ENCODE assay signal across 9 cellular contexts in the genomic region with DNA sequence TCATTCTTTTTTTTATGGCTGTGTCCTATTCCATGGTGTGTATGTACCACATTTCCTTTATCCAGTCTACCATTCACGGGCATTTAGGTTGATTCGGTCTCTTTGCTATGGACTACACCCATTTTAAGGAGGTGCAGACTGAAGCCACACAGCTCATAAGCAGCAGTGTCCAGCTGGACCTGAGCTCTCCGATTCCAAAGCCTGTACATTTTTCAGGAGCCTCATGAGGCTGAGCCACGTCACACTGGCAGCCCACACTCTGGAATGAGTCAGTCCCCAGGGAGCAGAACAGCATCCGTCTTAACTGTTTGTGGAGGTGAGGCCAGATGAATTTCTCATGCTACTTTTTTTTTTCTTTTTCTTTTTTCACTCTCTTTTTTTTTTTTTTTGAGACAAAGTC.
DNase-seq lines count a peak whose midpoint lies in the region; ATAC-seq lines count a peak whose summit lies in the region.
"Had no signal": no experiment of that assay in that cellular context is flagged by ENCODE, and none has a peak within 500 bp of the region (broad histone marks: within the 10 kb centered on the region; RNA-seq: fewer than 3 reads in every experiment).

No MANE protein-coding gene starts in this region.

- peaks cover 6% of the 10 kb centered on the region for H3K27me3 Mint-ChIP-seq in activated CD4-positive, alpha-beta T cell treated with anti-CD3 and anti-CD28 coated beads, Interleukin-2, amount 10 ng/mL, durations not matched to agents 7 days and 5 days

- no peak for ATAC-seq in GM18858 (IDR thresholded peaks at IDR 0.05; ENCODE audit: unreplicated experiment)

- H3K9me3 Mint-ChIP-seq in activated CD4-positive, alpha-beta T cell treated with anti-CD3 and anti-CD28 coated beads, Interleukin-2, amount 10 ng/mL, durations not matched to agents 7 days and 5 days, result no peaks in the 10 kb centered on the region

- H3K4me3 ChIP-seq in GM23248 (no peak overlapping the region), skeletal muscle cell (ENCODE audit: low read depth, low read length) (no peak overlapping the region)

- H3K36me3 Mint-ChIP-seq in activated CD4-positive, alpha-beta T cell treated with anti-CD3 and anti-CD28 coated beads, Interleukin-2, amount 10 ng/mL, durations not matched to agents 7 days and 5 days (ENCODE audit: low read depth), result no peaks in the 10 kb centered on the region

- WGBS in GM23248 (ENCODE audit: low coverage in 1 of 2, low lambda C conversion rate in 2 of 2, missing lambda C conversion rate in 2 of 2), 2 experiments, result 0 to 1% methylated on average over 5 of the region's 5 CpGs

- no peak overlapping the region for H3K4me2 ChIP-seq in GM23248 (ENCODE audit: unreplicated experiment)

- no peaks in the 10 kb centered on the region for H3K79me2 ChIP-seq in GM23248 (ENCODE audit: insufficient read depth)

- H3K9me3 ChIP-seq in GM23248 (ENCODE audit: low read depth), result no peaks in the 10 kb centered on the region

- in situ Hi-C loops in GM23248 (cut with MboI), result no loop called here

- no peaks in the 10 kb centered on the region for H3K4me1 Mint-ChIP-seq in activated CD4-positive, alpha-beta T cell treated with anti-CD3 and anti-CD28 coated beads, Interleukin-2, amount 10 ng/mL, durations not matched to agents 7 days and 5 days

- no peak overlapping the region for H3K4me3 Mint-ChIP-seq in activated CD4-positive, alpha-beta T cell treated with anti-CD3 and anti-CD28 coated beads, Interleukin-2, amount 10 ng/mL, durations not matched to agents 7 days and 5 days

- no peak overlapping the region for H3K9ac ChIP-seq in GM23248

- H3K27me3 ChIP-seq in GM23248 (replicated peaks; ENCODE audit: insufficient read depth), result no peaks in the 10 kb centered on the region

- no peak overlapping the region for H2AFZ ChIP-seq in GM23248

- no peaks in the 10 kb centered on the region for H3K9me2 ChIP-seq in GM23248 (ENCODE audit: insufficient read depth)

- CTCF ChIA-PET in activated CD4-positive, alpha-beta T cell treated with anti-CD3 and anti-CD28 coated beads, Interleukin-2, amount 10 ng/mL, durations not matched to agents 7 days and 5 days (lab: Charles Lee), result no interaction called here

- POLR2A ChIA-PET in activated CD4-positive, alpha-beta T cell treated with anti-CD3 and anti-CD28 coated beads, Interleukin-2, amount 10 ng/mL, durations not matched to agents 7 days and 5 days (lab: Charles Lee), result no interaction called here

- H3F3A ChIP-seq in GM23248 (ENCODE audit: insufficient read depth), result peaks cover 34% of the 10 kb centered on the region

- H3K27ac Mint-ChIP-seq in activated CD4-positive, alpha-beta T cell treated with anti-CD3 and anti-CD28 coated beads, Interleukin-2, amount 10 ng/mL, durations not matched to agents 7 days and 5 days, result no peak overlapping the region

- peak overlapping the region; percentile 59 for H3K27ac ChIP-seq in GM23248

- H3K36me3 ChIP-seq in GM23248 (ENCODE audit: low read depth), result no peaks in the 10 kb centered on the region

- peak; percentile 99 for DNase-seq in GM23248
- DNase-seq in T1000 (lab: John Stamatoyannopoulos, UW), result peak; percentile 55
- DNase-seq in glomerular visceral epithelial cell (ENCODE audit: extremely low spot score), result peak; percentile 83
- DNase-seq in skeletal muscle cell (ENCODE audit: low read depth), result peak; percentile 98
- DNase-seq in cerebellar nuclear complex (lab: John Stamatoyannopoulos, UW), result no peak
- DNase-seq in activated CD4-positive, alpha-beta T cell treated with anti-CD3 and anti-CD28 coated beads, Interleukin-2, amount 10 ng/mL, durations not matched to agents 7 days and 5 days, result no peak
- DNase-seq in cerebellum (ENCODE audit: low spot score), result no peak
- DNase-seq: activated effector memory CD4-positive, alpha-beta T cell treated with anti-CD3 and anti-CD28 coated beads, Interleukin-2, amount 50 U/mL, for 16 hours had no signal

- H4K20me1 ChIP-seq in GM23248 (ENCODE audit: insufficient read depth), result no peaks in the 10 kb centered on the region

- H3K4me1 ChIP-seq in GM23248 (ENCODE audit: insufficient read depth), result peaks cover 40% of the 10 kb centered on the region

Comparison
In these comparisons a context has a peak if more than half of its experiments do, and no peak if none do; other contexts are left out.
1. DNase-seq: peak in GM23248 (single experiment), T1000 (single experiment), glomerular visceral epithelial cell (single experiment) and skeletal muscle cell (single experiment); none in cerebellar nuclear complex (0 of 2), activated CD4-positive, alpha-beta T cell treated with anti-CD3 and anti-CD28 coated beads, Interleukin-2, amount 10 ng/mL, durations not matched to agents 7 days and 5 days (single experiment) and cerebellum (single experiment).